ENCODE assay signal across 22 cellular contexts in genomic region chr6:13156381-13156780, GRCh38.
"Had no signal": no experiment of that assay in that cellular context is flagged by ENCODE, and none has a peak within 500 bp of the region (broad histone marks: within the 10 kb centered on the region; RNA-seq: fewer than 3 reads in every experiment).

No MANE protein-coding gene starts in this region.

- H3K36me3 ChIP-seq: cardiac muscle cell, tibial nerve had no signal

- H3K4me3 ChIP-seq: ascending aorta, cardiac muscle cell, tibial nerve had no signal

- H3K27ac ChIP-seq: ascending aorta, cardiac muscle cell, tibial nerve had no signal

- ATAC-seq: effector memory CD8-positive, alpha-beta T cell; left lobe of liver; stimulated activated naive CD8-positive, alpha-beta T cell treated with anti-CD3 and anti-CD28 coated beads, Interleukin-15, Interleukin-2, amounts not matched to agents 100 U/mL and 50 U/mL, for 24 hours had no signal

- H3K9me3 ChIP-seq: ascending aorta, tibial nerve had no signal

- H3K27me3 ChIP-seq: ascending aorta, cardiac muscle cell, tibial nerve had no signal

- DNase-seq: activated CD4-positive, alpha-beta T cell treated with anti-CD3 and anti-CD28 coated beads, Interleukin-2, amount 10 ng/mL, durations not matched to agents 7 days and 5 days; activated CD8-positive, alpha-beta memory T cell treated with anti-CD3 and anti-CD28 coated beads, Interleukin-2, amount 50 U/mL, for 4 hours; activated effector memory CD4-positive, alpha-beta T cell treated with anti-CD3 and anti-CD28 coated beads, Interleukin-2, amount 50 U/mL, for 16 hours; activated naive CD4-positive, alpha-beta T cell treated with anti-CD3 and anti-CD28 coated beads, Interleukin-2, amount 50 U/mL, for 16 hours; activated T-cell treated with anti-CD3 and anti-CD28 coated beads, Interleukin-2, amount 50 U/mL, for 48 hours; dermis blood vessel endothelial cell; effector memory CD8-positive, alpha-beta T cell; mammary epithelial cell; nephron progenitor cell; nucleus accumbens; posterior cingulate gyrus; retina; stimulated activated CD4-positive, alpha-beta T cell treated with anti-CD3 and anti-CD28 coated beads, Interleukin-12 subunit alpha, Interleukin-12 subunit beta, amount 100 ng/mL, for 4 hours; stimulated activated CD4-positive, alpha-beta T cell treated with anti-CD3 and anti-CD28 coated beads, Interleukin-1b, Interleukin-23, amount 100 ng/mL, for 48 hours; stimulated activated naive CD8-positive, alpha-beta T cell treated with anti-CD3 and anti-CD28 coated beads, Interleukin-15, Interleukin-2, amounts not matched to agents 100 U/mL and 50 U/mL, for 24 hours; substantia nigra; T-helper 1 cell; T-helper 9 cell had no signal

- H3K4me1 ChIP-seq: tibial nerve had no signal
